Comparison of ENCODE assay signal across 1 cellular context in genomic region chr17:13541032-13541480, GRCh38.
TF ChIP-seq lines count a peak whose summit lies in the region.

No MANE protein-coding gene starts in this region.

TF ChIP-seq in HEK293, 187 proteins besides CTCF, POLR2A, EP300 and RAD21 (continued from another document):
- TF ChIP-seq PRDM10 (tag by site-specific recombination; IDR thresholded peaks at IDR 0.05), result 0 out of 2 replicates have a peak, but pooled peaks have one; percentile 27
- no peak for TF ChIP-seq MZF1 (tag by site-specific recombination; IDR thresholded peaks at IDR 0.05; ENCODE audit: borderline replicate concordance)
- no peak for TF ChIP-seq ZNF549 (tag by site-specific recombination; IDR thresholded peaks at IDR 0.05)
- no peak for TF ChIP-seq ZNF654 (tag by site-specific recombination; IDR thresholded peaks at IDR 0.05; ENCODE audit: low read depth)
- TF ChIP-seq HIC1 (tag by site-specific recombination; IDR thresholded peaks at IDR 0.05), result no peak
- no peak for TF ChIP-seq ZNF140 (tag by site-specific recombination; IDR thresholded peaks at IDR 0.05)
